ENCODE assay signal across 8 cellular contexts in the genomic region with DNA sequence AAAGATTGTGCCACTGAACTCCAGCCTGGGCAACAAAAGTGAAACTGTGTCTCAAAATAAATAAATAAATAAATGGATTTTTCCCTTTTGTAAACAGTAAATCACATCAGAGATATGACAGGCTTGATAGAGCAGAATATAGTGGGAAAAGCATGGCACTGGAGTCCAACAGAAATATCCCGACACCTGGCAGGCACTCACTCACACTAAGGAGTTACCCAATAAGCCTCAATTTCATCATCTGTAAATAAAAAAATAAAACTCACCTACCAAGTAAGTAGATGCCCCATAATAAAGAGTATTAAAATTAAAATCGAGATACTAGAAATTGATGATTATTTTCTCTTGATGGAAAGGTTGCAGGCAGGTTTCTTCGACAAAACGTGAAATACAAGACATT. TPM values are rescaled to one million over a fixed set of nuclear protein-coding genes. Genes with fewer than 3 reads are reported as not detected.
DNase-seq lines count a peak whose midpoint lies in the region; ATAC-seq and TF ChIP-seq lines count a peak whose summit lies in the region.
"Had no signal": no experiment of that assay in that cellular context is flagged by ENCODE, and none has a peak within 500 bp of the region (broad histone marks: within the 10 kb centered on the region; RNA-seq: fewer than 3 reads in every experiment).

No MANE protein-coding gene starts in this region.

- H3K27ac ChIP-seq in HCT116 (ENCODE audit: low read depth, low read length) (no peak overlapping the region; the same call in 1 of the 2 replicates), RWPE1 (0 out of 2 replicates have a peak overlapping the region, but pooled peaks have one; percentile 18), fibroblast of lung (ENCODE audit: insufficient read depth, low read length) (no peak overlapping the region), sigmoid colon (peak overlapping the region; percentile 92 to 99 (median 98))

- H3K4me1 ChIP-seq in HCT116 (ENCODE audit: control insufficient read depth in 1 of 2, insufficient read depth in 2 of 2, low read length in 2 of 2) (peaks cover 10 to 17% of the 10 kb centered on the region in 2 experiments; a peak in 3 of 4 replicates), fibroblast of lung (ENCODE audit: control insufficient read depth, extremely low read depth, insufficient read depth, low read length) (peaks cover 2% of the 10 kb centered on the region), sigmoid colon (peaks cover 3 to 51% (median 26%) of the 10 kb centered on the region in 4 donors)

- RAD21 ChIA-PET in HCT116 (lab: Charles Lee; ENCODE audit: low non-redundant PET in 1 of 2, low total read pairs in 2 of 2, uncharacterized antibody in 2 of 2, unreplicated experiment in 2 of 2): no interaction called here

- WGBS in sigmoid colon, 2 donors: 87 to 88% methylated on average over 4 of the region's 4 CpGs

- no peaks in the 10 kb centered on the region; a peak in 1 of 4 replicates for H3K36me3 ChIP-seq in HCT116 (ENCODE audit: control insufficient read depth in 1 of 2, insufficient read depth in 2 of 2, low read length in 2 of 2)
- H3K36me3 ChIP-seq in fibroblast of lung (ENCODE audit: control insufficient read depth, insufficient read depth, low read length): no peaks in the 10 kb centered on the region
- peaks cover 0 to 6% (median 2%) of the 10 kb centered on the region in 4 donors for H3K36me3 ChIP-seq in sigmoid colon

- H3K9me3 ChIP-seq in HCT116 (ENCODE audit: control insufficient read depth in 1 of 2, insufficient read depth in 1 of 2, low read depth in 1 of 2, low read length in 2 of 2) (no peaks in the 10 kb centered on the region), fibroblast of lung (ENCODE audit: control insufficient read depth, insufficient read depth, low read depth, low read length) (no peaks in the 10 kb centered on the region), sigmoid colon (no peaks in the 10 kb centered on the region)

- POLR2A ChIA-PET in HCT116 (lab: Charles Lee) (no interaction called here), RWPE1 (lab: Yijun Ruan, JAX; ENCODE audit: low non-redundant PET) (no interaction called here)

- H3K4me3 ChIP-seq in HCT116 (replicated peaks in 1 of 2; ENCODE audit: low read depth in 1 of 2, low read length in 2 of 2): peak overlapping the region in 1 of 2 experiments; percentile 83; a peak in 1 of 4 replicates
- H3K4me3 ChIP-seq in fibroblast of lung (replicated peaks in 1 of 4; ENCODE audit: control extremely low read depth in 1 of 4, insufficient read depth in 1 of 4, low read depth in 3 of 4, low read length in 4 of 4): peak overlapping the region in 3 of 4 experiments; percentile 90 to 96 (median 95)
- peak overlapping the region in 2 of 4 donors; percentile 89 to 100 for H3K4me3 ChIP-seq in sigmoid colon

- H3K27me3 ChIP-seq in HCT116 (ENCODE audit: insufficient read depth, low read length) (no peaks in the 10 kb centered on the region), fibroblast of lung (ENCODE audit: control insufficient read depth, insufficient read depth, low read length) (no peaks in the 10 kb centered on the region), sigmoid colon (no peaks in the 10 kb centered on the region)

- intact Hi-C loops in HCT116 (cut with micrococcal nuclease): loop anchor here (5.0 to 10.0 kb wide), 2 partner anchors 136 to 601 kb away; no protein-coding TSS in a partner anchor
- intact Hi-C loops in sigmoid colon (cut with DNase I): loop anchor here (5.0 kb wide), 3 partner anchors 46 to 126 kb away; no protein-coding TSS in a partner anchor

- H3K9me2 ChIP-seq in HCT116 (ENCODE audit: insufficient read depth): no peaks in the 10 kb centered on the region

- H3K9ac ChIP-seq in HCT116 (ENCODE audit: low read length) (no peak overlapping the region), fibroblast of lung (ENCODE audit: insufficient read depth, low read length) (no peak overlapping the region)

- H3K79me2 ChIP-seq in HCT116 (ENCODE audit: insufficient read depth, low read length) (peaks cover 38% of the 10 kb centered on the region), fibroblast of lung (ENCODE audit: control insufficient read depth, insufficient read depth, low read length) (peaks cover 19% of the 10 kb centered on the region)

- H2AFZ ChIP-seq in HCT116 (ENCODE audit: low read depth, low read length, poor library complexity, severe bottlenecking) (no peak overlapping the region), fibroblast of lung (ENCODE audit: low read length) (no peak overlapping the region)

- TF ChIP-seq CTCF in HCT116 (IDR thresholded peaks at IDR 0.05 in 2 of 3, conservative IDR thresholded peaks at IDR 0.05 in 1 of 3; ENCODE audit: borderline replicate concordance in 1 of 3, insufficient read depth in 1 of 3, low read depth in 2 of 3, low read length in 2 of 3): no peak
- TF ChIP-seq CTCF in RWPE1 (conservative IDR thresholded peaks at IDR 0.05; ENCODE audit: low read depth): no peak
- no peak for TF ChIP-seq CTCF in fibroblast of lung (conservative IDR thresholded peaks at IDR 0.05 in 1 of 2, IDR thresholded peaks at IDR 0.05 in 1 of 2; ENCODE audit: low read depth in 1 of 2, low read length in 2 of 2)
- TF ChIP-seq CTCF in sigmoid colon (IDR thresholded peaks at IDR 0.05): no peak

- TF ChIP-seq POLR2A in HCT116 (IDR thresholded peaks at IDR 0.05; ENCODE audit: borderline replicate concordance, extremely low read depth, insufficient read depth, insufficient read length): no peak
- no peak for TF ChIP-seq POLR2A in sigmoid colon (IDR thresholded peaks at IDR 0.05)

- H3K4me2 ChIP-seq in HCT116 (ENCODE audit: low read length): peak overlapping the region; percentile 79; the same call in 1 of the 2 replicates
- H3K4me2 ChIP-seq in fibroblast of lung (ENCODE audit: extremely low read depth, insufficient read depth, low read length): peak overlapping the region; percentile 49

- CTCF ChIA-PET in HCT116 (lab: Charles Lee): no interaction called here
- CTCF ChIA-PET in RWPE1 (lab: Yijun Ruan, JAX): no interaction called here

- no TSS peak for BruUV-seq in HCT116 (replicated peaks; lab: Mats Ljungman, UMichigan)

- no peak for TF ChIP-seq EP300 in sigmoid colon (IDR thresholded peaks at IDR 0.05)

- ATAC-seq in HCT116 (no peak), GM18502 (IDR thresholded peaks at IDR 0.05; ENCODE audit: poor library complexity, unreplicated experiment) (no peak), GM21619 (IDR thresholded peaks at IDR 0.05; ENCODE audit: unreplicated experiment) (no peak)
- ATAC-seq: activated naive CD4-positive, alpha-beta T cell treated with anti-CD3 and anti-CD28 coated beads, Interleukin-2, amount 50 U/mL, for 72 hours had no signal

- TF ChIP-seq RAD21 in HCT116 (IDR thresholded peaks at IDR 0.05; ENCODE audit: low read depth): no peak

- no peak for DNase-seq in HCT116 (ENCODE audit: low read depth, low spot score)
- DNase-seq in RWPE1 (ENCODE audit: low spot score): no peak
- no peak for DNase-seq in fibroblast of lung (ENCODE audit: low read depth in 2 of 2)
- DNase-seq in sigmoid colon: no peak
- no peak for DNase-seq in DMS 273 treated with DMSO at 0.1 percent for 48 hours (lab: John Stamatoyannopoulos, UW)

- no peaks in the 10 kb centered on the region for H4K20me1 ChIP-seq in HCT116 (ENCODE audit: insufficient read depth)
- H4K20me1 ChIP-seq in fibroblast of lung (ENCODE audit: control insufficient read depth, extremely low read depth, insufficient read depth, low read length): no peaks in the 10 kb centered on the region

TF ChIP-seq in HCT116, 20 proteins besides CTCF, POLR2A, EP300 and RAD21 (continues in another document):
- TF ChIP-seq, protein P1, sequence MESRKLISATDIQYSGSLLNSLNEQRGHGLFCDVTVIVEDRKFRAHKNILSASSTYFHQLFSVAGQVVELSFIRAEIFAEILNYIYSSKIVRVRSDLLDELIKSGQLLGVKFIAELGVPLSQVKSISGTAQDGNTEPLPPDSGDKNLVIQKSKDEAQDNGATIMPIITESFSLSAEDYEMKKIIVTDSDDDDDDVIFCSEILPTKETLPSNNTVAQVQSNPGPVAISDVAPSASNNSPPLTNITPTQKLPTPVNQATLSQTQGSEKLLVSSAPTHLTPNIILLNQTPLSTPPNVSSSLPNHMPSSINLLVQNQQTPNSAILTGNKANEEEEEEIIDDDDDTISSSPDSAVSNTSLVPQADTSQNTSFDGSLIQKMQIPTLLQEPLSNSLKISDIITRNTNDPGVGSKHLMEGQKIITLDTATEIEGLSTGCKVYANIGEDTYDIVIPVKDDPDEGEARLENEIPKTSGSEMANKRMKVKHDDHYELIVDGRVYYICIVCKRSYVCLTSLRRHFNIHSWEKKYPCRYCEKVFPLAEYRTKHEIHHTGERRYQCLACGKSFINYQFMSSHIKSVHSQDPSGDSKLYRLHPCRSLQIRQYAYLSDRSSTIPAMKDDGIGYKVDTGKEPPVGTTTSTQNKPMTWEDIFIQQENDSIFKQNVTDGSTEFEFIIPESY (IDR thresholded peaks at IDR 0.05; ENCODE audit: extremely low read depth, insufficient replicate concordance, low read length): no peak
- TF ChIP-seq EGR1 (IDR thresholded peaks at IDR 0.05; ENCODE audit: low read depth): no peak
- TF ChIP-seq, protein P2, sequence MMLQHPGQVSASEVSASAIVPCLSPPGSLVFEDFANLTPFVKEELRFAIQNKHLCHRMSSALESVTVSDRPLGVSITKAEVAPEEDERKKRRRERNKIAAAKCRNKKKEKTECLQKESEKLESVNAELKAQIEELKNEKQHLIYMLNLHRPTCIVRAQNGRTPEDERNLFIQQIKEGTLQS (IDR thresholded peaks at IDR 0.05): no peak

RNA-seq across cellular contexts. Expression of a gene that starts 1.7 kb away (rescaled TPM):
- 39.2 TPM for total RNA-seq in HCT116 (2021; ENCODE audit: unreplicated experiment)
- 11.9 and 14.2 TPM in 2 replicates for polyA plus RNA-seq in HCT116 (2012)
- total RNA-seq in fibroblast of lung: 25.4 and 28.1 TPM in 2 replicates
- polyA plus RNA-seq in fibroblast of lung: 16.2 and 19.3 TPM in 2 replicates
- polyA plus RNA-seq in fibroblast of lung (2012): 9.8 and 12.3 TPM in 2 replicates
- polyA minus RNA-seq in fibroblast of lung (ENCODE audit: low replicate concordance): 11.7 and 14.2 TPM in 2 replicates
- 10 to 100 TPM; 31.4 to 49.6 (median 37.0) TPM for total RNA-seq in sigmoid colon
- 10 to 100 TPM; 12.5 to 20.6 (median 15.0) TPM for polyA plus RNA-seq in sigmoid colon

RNA-seq across cellular contexts. Expression of a gene that starts 48.9 kb away (rescaled TPM):
- total RNA-seq in HCT116 (2021; ENCODE audit: unreplicated experiment) (70.6 TPM), fibroblast of lung (13.2 and 14.4 TPM in 2 replicates), sigmoid colon (100 to 1,000 TPM; 104 to 160 (median 118) TPM)
- 29.2 and 42.4 TPM in 2 replicates for polyA plus RNA-seq in HCT116 (2012)
- polyA plus RNA-seq in fibroblast of lung (26.3 and 35.6 TPM in 2 replicates), sigmoid colon (10 to 100 TPM; 39.0 to 55.3 (median 52.0) TPM)
- 15.7 and 24.0 TPM in 2 replicates for polyA plus RNA-seq in fibroblast of lung (2012)
- 1.5 and 3.7 TPM in 2 replicates for polyA minus RNA-seq in fibroblast of lung (ENCODE audit: low replicate concordance)

Comparison
In these comparisons a context has a peak if more than half of its experiments do, and no peak if none do; other contexts are left out.
1. H3K27ac ChIP-seq: peak in RWPE1 (single experiment) and sigmoid colon (4 of 4); none in HCT116 (single experiment) and fibroblast of lung (single experiment).